ENCODE assay signal across 17 cellular contexts in genomic region chr20:62022575-62023139, GRCh38.
"Had no signal": no experiment of that assay in that cellular context is flagged by ENCODE, and none has a peak within 500 bp of the region (broad histone marks: within the 10 kb centered on the region; RNA-seq: fewer than 3 reads in every experiment).

No MANE protein-coding gene starts in this region.

- H3K4me3 ChIP-seq: lower lobe of right lung, spleen had no signal

- H3K27me3 Mint-ChIP-seq: activated CD4-positive, alpha-beta memory T cell treated with anti-CD3 and anti-CD28 coated beads, Interleukin-2, amount 10 ng/mL, durations not matched to agents 7 days and 5 days; activated CD8-positive, alpha-beta memory T cell treated with anti-CD3 and anti-CD28 coated beads, Interleukin-2, amount 10 ng/mL, durations not matched to agents 7 days and 5 days; activated naive CD8-positive, alpha-beta T cell treated with anti-CD3 and anti-CD28 coated beads for 36 hours; naive thymus-derived CD8-positive, alpha-beta T cell had no signal

- H3K27me3 ChIP-seq: foreskin keratinocyte, neutrophil, spleen had no signal

- ATAC-seq: activated CD8-positive, alpha-beta memory T cell treated with anti-CD3 and anti-CD28 coated beads, Interleukin-2, amount 10 ng/mL, durations not matched to agents 7 days and 5 days; foreskin keratinocyte; lower lobe of right lung; naive thymus-derived CD8-positive, alpha-beta T cell; sciatic nerve had no signal

- H3K4me1 Mint-ChIP-seq: activated CD4-positive, alpha-beta memory T cell treated with anti-CD3 and anti-CD28 coated beads, Interleukin-2, amount 10 ng/mL, durations not matched to agents 7 days and 5 days had no signal

- DNase-seq: activated CD4-positive, alpha-beta memory T cell treated with anti-CD3 and anti-CD28 coated beads, Interleukin-2, amount 10 ng/mL, durations not matched to agents 7 days and 5 days; activated CD4-positive, alpha-beta T cell treated with anti-CD3 and anti-CD28 coated beads for 48 hours; activated CD4-positive, CD25-positive, alpha-beta regulatory T cell; activated CD8-positive, alpha-beta memory T cell treated with anti-CD3 and anti-CD28 coated beads, Interleukin-2, amount 10 ng/mL, durations not matched to agents 7 days and 5 days; activated naive CD4-positive, alpha-beta T cell; activated naive CD8-positive, alpha-beta T cell treated with anti-CD3 and anti-CD28 coated beads for 36 hours; amniotic stem cell; foreskin keratinocyte; naive thymus-derived CD8-positive, alpha-beta T cell; spleen; stimulated activated CD4-positive, alpha-beta T cell treated with anti-CD3 and anti-CD28 coated beads, Interleukin-4, amount 100 ng/mL, for 4 hours; stimulated activated naive CD4-positive, alpha-beta T cell; SW 1271 had no signal

- H3K9me3 ChIP-seq: lower lobe of right lung, neutrophil, spleen had no signal

- H3K36me3 Mint-ChIP-seq: activated naive CD8-positive, alpha-beta T cell treated with anti-CD3 and anti-CD28 coated beads for 36 hours had no signal

- H3K27ac ChIP-seq: foreskin keratinocyte, lower lobe of right lung, neutrophil, parathyroid adenoma, spleen had no signal

- H3K4me3 Mint-ChIP-seq: activated CD4-positive, alpha-beta memory T cell treated with anti-CD3 and anti-CD28 coated beads, Interleukin-2, amount 10 ng/mL, durations not matched to agents 7 days and 5 days; activated CD8-positive, alpha-beta memory T cell treated with anti-CD3 and anti-CD28 coated beads, Interleukin-2, amount 10 ng/mL, durations not matched to agents 7 days and 5 days; activated naive CD8-positive, alpha-beta T cell treated with anti-CD3 and anti-CD28 coated beads for 36 hours; naive thymus-derived CD8-positive, alpha-beta T cell had no signal

- H3K27ac Mint-ChIP-seq: activated CD4-positive, alpha-beta memory T cell treated with anti-CD3 and anti-CD28 coated beads, Interleukin-2, amount 10 ng/mL, durations not matched to agents 7 days and 5 days; activated CD8-positive, alpha-beta memory T cell treated with anti-CD3 and anti-CD28 coated beads, Interleukin-2, amount 10 ng/mL, durations not matched to agents 7 days and 5 days; activated naive CD8-positive, alpha-beta T cell treated with anti-CD3 and anti-CD28 coated beads for 36 hours had no signal

- H3K9ac ChIP-seq: parathyroid adenoma had no signal

- H3K4me1 ChIP-seq: foreskin keratinocyte, parathyroid adenoma had no signal

- H3K9me3 Mint-ChIP-seq: activated CD4-positive, alpha-beta memory T cell treated with anti-CD3 and anti-CD28 coated beads, Interleukin-2, amount 10 ng/mL, durations not matched to agents 7 days and 5 days; activated naive CD8-positive, alpha-beta T cell treated with anti-CD3 and anti-CD28 coated beads for 36 hours; naive thymus-derived CD8-positive, alpha-beta T cell had no signal

- H3K36me3 ChIP-seq: lower lobe of right lung, neutrophil, spleen had no signal
